In the genomic region with DNA sequence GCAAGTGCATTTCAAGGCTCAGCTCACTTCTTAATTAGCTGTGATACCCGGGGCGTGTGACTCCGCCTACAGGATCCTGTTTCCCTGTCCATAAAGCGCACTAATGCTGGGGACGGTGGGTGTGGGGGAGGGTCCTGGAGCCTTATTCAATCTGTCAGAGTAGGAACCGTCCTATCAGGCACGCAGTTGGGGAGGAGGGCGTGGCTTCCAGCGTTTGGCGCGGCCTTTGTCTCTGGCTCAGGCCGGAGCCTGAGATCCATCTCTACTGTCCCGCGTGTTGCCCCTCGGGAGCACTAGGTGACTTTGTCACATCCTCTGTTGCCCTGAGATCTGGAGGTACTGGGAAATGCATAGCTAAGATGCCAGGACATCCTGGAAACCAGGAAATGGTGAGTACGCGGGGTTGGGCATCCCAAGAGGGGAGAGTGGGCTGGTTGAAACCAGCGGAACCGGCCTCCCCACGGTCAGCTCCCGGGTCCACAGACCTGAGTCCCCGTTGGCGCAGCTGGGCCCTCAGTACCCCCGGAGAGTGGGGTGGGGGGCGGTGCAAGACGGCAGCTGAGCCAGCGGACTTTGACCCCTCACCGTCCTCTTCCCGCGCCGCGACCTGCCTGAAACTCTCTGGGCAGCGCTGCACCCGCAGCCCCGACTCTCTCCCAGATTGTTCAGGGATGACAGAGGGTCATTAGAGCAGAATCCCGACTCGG, we compare ENCODE assay signal across 1 cellular context.
A peak's percentile ranks its signal among the peaks of the same experiment; 100 is the strongest.
TF ChIP-seq lines count a peak whose summit lies in the region.

No MANE protein-coding gene starts in this region.

TF ChIP-seq in H1, 55 proteins besides CTCF, POLR2A, EP300 and RAD21:
- TF ChIP-seq TEAD4 (IDR thresholded peaks at IDR 0.05; ENCODE audit: low read depth, low read length): no peak
- peak; percentile 57; the same call in 1 of the 2 replicates for TF ChIP-seq MAX (IDR thresholded peaks at IDR 0.05)
- peak; percentile 34 for TF ChIP-seq EZH2 (IDR thresholded peaks at IDR 0.05; ENCODE audit: low read depth, low read length, severe bottlenecking)
- TF ChIP-seq BCL11A (IDR thresholded peaks at IDR 0.05; ENCODE audit: low read depth in 2 of 2, low read length in 2 of 2): no peak
- TF ChIP-seq TAF7 (optimal IDR thresholded peaks at IDR 0.05; ENCODE audit: borderline replicate concordance, low read depth, low read length): peak; percentile 61
- TF ChIP-seq TAF1 (IDR thresholded peaks at IDR 0.05; ENCODE audit: low read depth, low read length): peak; percentile 83
- TF ChIP-seq POLR2AphosphoS5 (IDR thresholded peaks at IDR 0.05; ENCODE audit: low read depth, low read length): peak; percentile 94
- no peak for TF ChIP-seq RNF2 (IDR thresholded peaks at IDR 0.05; ENCODE audit: borderline replicate concordance, low read depth, low read length, missing control alignments, poor library complexity, severe bottlenecking)
- peak in 1 of 2 experiments; percentile 74; a peak in 2 of 4 replicates for TF ChIP-seq SIN3A (conservative IDR thresholded peaks at IDR 0.05 in 1 of 2, IDR thresholded peaks at IDR 0.05 in 1 of 2; ENCODE audit: low read depth in 1 of 2, low read length in 2 of 2)
- no peak for TF ChIP-seq SIRT6 (IDR thresholded peaks at IDR 0.05; ENCODE audit: low read length)
- no peak for TF ChIP-seq USF2 (IDR thresholded peaks at IDR 0.05; ENCODE audit: low read length)
- TF ChIP-seq, protein P1, sequence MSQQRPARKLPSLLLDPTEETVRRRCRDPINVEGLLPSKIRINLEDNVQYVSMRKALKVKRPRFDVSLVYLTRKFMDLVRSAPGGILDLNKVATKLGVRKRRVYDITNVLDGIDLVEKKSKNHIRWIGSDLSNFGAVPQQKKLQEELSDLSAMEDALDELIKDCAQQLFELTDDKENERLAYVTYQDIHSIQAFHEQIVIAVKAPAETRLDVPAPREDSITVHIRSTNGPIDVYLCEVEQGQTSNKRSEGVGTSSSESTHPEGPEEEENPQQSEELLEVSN (IDR thresholded peaks at IDR 0.05): peak; percentile 22; the same call in 1 of the 2 replicates
- peak; percentile 76 for TF ChIP-seq SAP30 (IDR thresholded peaks at IDR 0.05; ENCODE audit: insufficient read depth, insufficient replicate concordance, low read length)
- TF ChIP-seq ASH2L (IDR thresholded peaks at IDR 0.05; ENCODE audit: low read length): peak; percentile 76
- peak; percentile 78 for TF ChIP-seq PHF8 (conservative IDR thresholded peaks at IDR 0.05; ENCODE audit: low read depth, low read length)
- peak; percentile 78; the same call in 1 of the 2 replicates for TF ChIP-seq SP1 (IDR thresholded peaks at IDR 0.05; ENCODE audit: low read depth, low read length)
- TF ChIP-seq TBP (IDR thresholded peaks at IDR 0.05; ENCODE audit: low read depth, low read length): peak; percentile 72
- TF ChIP-seq CREB1 (IDR thresholded peaks at IDR 0.05): peak; percentile 32; the same call in 1 of the 2 replicates
- TF ChIP-seq KDM1A (IDR thresholded peaks at IDR 0.05; ENCODE audit: borderline replicate concordance, low read length): no peak
- 0 out of 2 replicates have a peak, but pooled peaks have one; percentile 35 for TF ChIP-seq RBBP5 (IDR thresholded peaks at IDR 0.05; ENCODE audit: borderline replicate concordance, low read depth, low read length)
